ENCODE assay signal across 22 cellular contexts in genomic region chr1:227927971-227928741, GRCh38. TPM values are rescaled to one million over a fixed set of nuclear protein-coding genes. Genes with fewer than 3 reads are reported as not detected.
DNase-seq lines count a peak whose midpoint lies in the region; ATAC-seq and TF ChIP-seq lines count a peak whose summit lies in the region.
"Had no signal": no experiment of that assay in that cellular context is flagged by ENCODE, and none has a peak within 500 bp of the region (broad histone marks: within the 10 kb centered on the region; RNA-seq: fewer than 3 reads in every experiment).

No MANE protein-coding gene starts in this region.

- no peak overlapping the region for H3K4ac ChIP-seq in trophoblast cell (ENCODE audit: low read depth, low read length)

- ATAC-seq in left cardiac atrium (peak in 1 of 2 donors; percentile 15), Panc1 (peak; percentile 31), lower lobe of right lung (no peak), HG02840 (IDR thresholded peaks at IDR 0.05; ENCODE audit: low FRiP score, unreplicated experiment) (no peak), gastrocnemius medialis (no peak)

- H3K4me2 ChIP-seq in trophoblast cell (ENCODE audit: low read length), result no peak overlapping the region
- H3K4me2 ChIP-seq: KMS-11 had no signal

- intact Hi-C loops in left cardiac atrium (cut with DNase I) (no loop called here), cardiac septum (cut with DNase I) (no loop called here), Panc1 (cut with micrococcal nuclease; ENCODE audit: unreplicated experiment) (no loop called here), lower lobe of right lung (cut with DNase I) (no loop called here), gastrocnemius medialis (cut with DNase I; ENCODE audit: low total_unique reads) (no loop called here)

- in situ Hi-C loops in Panc1 (cut with HindIII; ENCODE audit: low pct_unique_long_range_greater_than_20kb, low sequenced_read_pairs), result no loop called here
- in situ Hi-C loops in gastrocnemius medialis (cut with MboI; ENCODE audit: low sequenced_read_pairs in 4 of 4), result no loop called here

- no peak overlapping the region for H3K18ac ChIP-seq in trophoblast cell (ENCODE audit: low read length)

- BruUV-seq in Panc1 (replicated peaks; lab: Mats Ljungman, UMichigan), result no TSS peak

- peaks cover 6% of the 10 kb centered on the region; the same call in 1 of the 2 replicates for H3K9me3 ChIP-seq in Panc1 (ENCODE audit: control insufficient read depth, insufficient read depth, low read depth, low read length)
- no peaks in the 10 kb centered on the region for H3K9me3 ChIP-seq in lower lobe of right lung
- no peaks in the 10 kb centered on the region for H3K9me3 ChIP-seq in trophoblast cell (ENCODE audit: insufficient read depth, low read depth, low read length)
- no peaks in the 10 kb centered on the region for H3K9me3 ChIP-seq in gastrocnemius medialis
- H3K9me3 ChIP-seq: Peyer's patch had no signal

- H3K27me3 ChIP-seq in Panc1 (ENCODE audit: control insufficient read depth, insufficient read depth, low read length) (no peaks in the 10 kb centered on the region), lower lobe of right lung (ENCODE audit: low read depth) (no peaks in the 10 kb centered on the region), trophoblast cell (ENCODE audit: insufficient read depth, low read length) (no peaks in the 10 kb centered on the region), gastrocnemius medialis (no peaks in the 10 kb centered on the region)
- H3K27me3 ChIP-seq: Peyer's patch had no signal

- no CpG with 5 or more reads among the region's 11 CpGs for WGBS in trophoblast cell (ENCODE audit: extremely low coverage, insufficient coverage, insufficient read length)

- H3K36me3 ChIP-seq in Panc1 (ENCODE audit: control insufficient read depth, insufficient read depth, low read length) (no peaks in the 10 kb centered on the region), lower lobe of right lung (no peaks in the 10 kb centered on the region), trophoblast cell (ENCODE audit: control insufficient read depth in 1 of 2, insufficient read depth in 2 of 2, low read length in 2 of 2) (peaks cover 3 to 9% of the 10 kb centered on the region in 2 experiments), gastrocnemius medialis (no peaks in the 10 kb centered on the region)
- H3K36me3 ChIP-seq: Peyer's patch had no signal

- H3K4me3 ChIP-seq in Panc1 (ENCODE audit: low read depth in 2 of 2, low read length in 2 of 2) (no peak overlapping the region), lower lobe of right lung (no peak overlapping the region), trophoblast cell (ENCODE audit: low read depth, low read length) (no peak overlapping the region), gastrocnemius medialis (no peak overlapping the region)
- H3K4me3 ChIP-seq: Peyer's patch had no signal

- H2AFZ ChIP-seq in trophoblast cell (ENCODE audit: insufficient read depth, low read length, poor library complexity), result no peak overlapping the region

- no peak overlapping the region for H2BK5ac ChIP-seq in trophoblast cell (ENCODE audit: low read depth, low read length, poor library complexity)

- H2BK120ac ChIP-seq in trophoblast cell (ENCODE audit: insufficient read depth, low read length, poor library complexity), result no peak overlapping the region

- H4K12ac ChIP-seq in trophoblast cell (ENCODE audit: low read depth, low read length), result no peak overlapping the region

- peak overlapping the region; percentile 43 for H3K23ac ChIP-seq in trophoblast cell (ENCODE audit: low read length)

- H3K4me1 ChIP-seq in Panc1 (ENCODE audit: control insufficient read depth, insufficient read depth, low read length) (peaks cover 19% of the 10 kb centered on the region), lower lobe of right lung (peaks cover 8% of the 10 kb centered on the region), trophoblast cell (ENCODE audit: control insufficient read depth in 1 of 2, insufficient read depth in 2 of 2, low read length in 2 of 2) (peaks cover 0 to 6% of the 10 kb centered on the region in 2 experiments), gastrocnemius medialis (peaks cover 0 to 23% of the 10 kb centered on the region in 2 donors)
- H3K4me1 ChIP-seq: Peyer's patch had no signal

- no peak overlapping the region for H3K9ac ChIP-seq in trophoblast cell (ENCODE audit: low read length)
- H3K9ac ChIP-seq: KMS-11 had no signal

- CTCF ChIA-PET in Panc1 (lab: Charles Lee), result no interaction called here

- peak; percentile 15 for DNase-seq in left cardiac atrium
- DNase-seq in cardiac septum (ENCODE audit: low spot score), result no peak
- DNase-seq in Panc1 (ENCODE audit: low read depth, low spot score), result no peak
- DNase-seq in lower lobe of right lung, result peak; percentile 34
- no peak for DNase-seq in trophoblast cell
- no peak for DNase-seq in gastrocnemius medialis
- no peak for DNase-seq in activated effector memory CD4-positive, alpha-beta T cell treated with Interleukin-2 at 50 U/mL for 16 hours
- DNase-seq: AML-193, COR-L47, DMS79, HCEC 1CT, NCI-H1092 treated with DMSO at 0.1 percent for 48 hours, NCI-H1436 treated with DMSO at 0.1 percent for 48 hours, NCI-H2029 treated with DMSO at 0.1 percent for 48 hours, NCI-H226, NCI-H510A treated with DMSO at 0.1 percent for 48 hours, NCI-H748 treated with DMSO at 0.1 percent for 48 hours, Peyer's patch had no signal

- H3K79me1 ChIP-seq in trophoblast cell (ENCODE audit: low read length), result no peaks in the 10 kb centered on the region

- H3K27ac ChIP-seq in Panc1 (ENCODE audit: low read length), result peak overlapping the region; percentile 54; the same call in 1 of the 2 replicates
- H3K27ac ChIP-seq in lower lobe of right lung, result no peak overlapping the region
- no peak overlapping the region for H3K27ac ChIP-seq in trophoblast cell (ENCODE audit: low read depth, low read length)
- no peak overlapping the region for H3K27ac ChIP-seq in gastrocnemius medialis
- H3K27ac ChIP-seq: C4-2B, KMS-11, Peyer's patch had no signal

- no peak overlapping the region for H4K8ac ChIP-seq in trophoblast cell (ENCODE audit: low read depth, low read length)

- H2AK5ac ChIP-seq in trophoblast cell (ENCODE audit: low read length), result no peak overlapping the region

- POLR2A ChIA-PET in Panc1 (lab: Charles Lee), result no interaction called here

- TF ChIP-seq CTCF in Panc1 (IDR thresholded peaks at IDR 0.05), result no peak
- TF ChIP-seq CTCF in lower lobe of right lung (IDR thresholded peaks at IDR 0.05), result no peak
- no peak for TF ChIP-seq CTCF in gastrocnemius medialis (IDR thresholded peaks at IDR 0.05 in 4 of 5, conservative IDR thresholded peaks at IDR 0.05 in 1 of 5)

- no peak overlapping the region for H4K91ac ChIP-seq in trophoblast cell (ENCODE audit: low read depth, low read length)

- H3K14ac ChIP-seq in trophoblast cell (ENCODE audit: low read length), result no peak overlapping the region

- no peaks in the 10 kb centered on the region for H3K79me2 ChIP-seq in trophoblast cell (ENCODE audit: control insufficient read depth, insufficient read depth, low read length, poor library complexity)

- no peak for TF ChIP-seq POLR2A in gastrocnemius medialis (IDR thresholded peaks at IDR 0.05)

- no peak overlapping the region for H2BK12ac ChIP-seq in trophoblast cell (ENCODE audit: low read length)

RNA-seq across cellular contexts. Expression of gene WNT9A, which starts 19.6 kb away (rescaled TPM):
- 1 to 10 TPM in 1 of 2 donors, under 1 TPM in 1; 0.80 to 1.1 TPM for total RNA-seq in left cardiac atrium
- total RNA-seq in cardiac septum, result 6.5 TPM
- 26.5 TPM for total RNA-seq in Panc1 (2021; ENCODE audit: unreplicated experiment)
- 46.9 TPM for polyA plus RNA-seq in Panc1 (2012; ENCODE audit: insufficient read length)
- 7.0 TPM for total RNA-seq in lower lobe of right lung
- 5.1 and 5.7 TPM in 2 replicates for polyA plus RNA-seq in trophoblast cell (2013)
- 10 to 100 TPM in 3 of 4 donors, 1 to 10 TPM in 1; 6.8 to 29.4 (median 15.5) TPM for total RNA-seq in gastrocnemius medialis
- total RNA-seq: SK-MEL-5 had no signal

Comparison
In these comparisons a context has a peak if more than half of its experiments do, and no peak if none do; other contexts are left out.
1. DNase-seq: peak in left cardiac atrium (single experiment) and lower lobe of right lung (single experiment); none in cardiac septum (single experiment), Panc1 (single experiment), trophoblast cell (0 of 2), gastrocnemius medialis (0 of 2) and activated effector memory CD4-positive, alpha-beta T cell treated with Interleukin-2 at 50 U/mL for 16 hours (single experiment).